ENCODE assay signal across 7 cellular contexts in genomic region chr14:74913986-74914573, GRCh38. TPM values are rescaled to one million over a fixed set of nuclear protein-coding genes. Genes with fewer than 3 reads are reported as not detected.
DNase-seq lines count a peak whose midpoint lies in the region; ATAC-seq and TF ChIP-seq lines count a peak whose summit lies in the region.

No MANE protein-coding gene starts in this region.

- DNase-seq in ELR (ENCODE audit: low read depth) (peak; percentile 81), KBM-7 (peak; percentile 58), heart left ventricle (peak in 4 of 5 donors; percentile 75 to 78 (median 76)), putamen (ENCODE audit: low spot score) (peak; percentile 59)
- DNase-seq in activated CD8-positive, alpha-beta T cell treated with anti-CD3 and anti-CD28 coated beads, Interleukin-2, amount 10 ng/mL, durations not matched to agents 7 days and 5 days = peak; percentile 28
- no peak for DNase-seq in stimulated activated effector memory CD8-positive, alpha-beta T cell treated with anti-CD3 and anti-CD28 coated beads, Interleukin-12 subunit alpha, Interleukin-12 subunit beta, amount 100 ng/mL, for 72 hours (ENCODE audit: low spot score in 2 of 2)

- H3K36me3 ChIP-seq in heart left ventricle = no peaks in the 10 kb centered on the region

- no peak for ATAC-seq in activated CD8-positive, alpha-beta T cell treated with anti-CD3 and anti-CD28 coated beads, Interleukin-2, amount 10 ng/mL, durations not matched to agents 7 days and 5 days
- ATAC-seq in heart left ventricle (peak; percentile 44 to 68 (median 60)), GM21576 (IDR thresholded peaks at IDR 0.05; ENCODE audit: unreplicated experiment) (no peak)
- ATAC-seq in stimulated activated effector memory CD8-positive, alpha-beta T cell treated with anti-CD3 and anti-CD28 coated beads, Interleukin-12 subunit alpha, Interleukin-12 subunit beta, amount 100 ng/mL, for 72 hours = no peak

- in situ Hi-C loops in KBM-7 (cut with MboI; ENCODE audit: low pct_unique_long_range_greater_than_20kb, low sequenced_read_pairs) = loop anchor here (25.0 kb wide), 1 partner anchor 173 kb away; no protein-coding TSS in a partner anchor

- POLR2A ChIA-PET in activated CD8-positive, alpha-beta T cell treated with anti-CD3 and anti-CD28 coated beads, Interleukin-2, amount 10 ng/mL, durations not matched to agents 7 days and 5 days (lab: Charles Lee) = no interaction called here

- intact Hi-C loops in heart left ventricle (cut with DNase I) = loop anchor here in 8 of 10 donors (2.0 to 5.0 kb wide), 6 partner anchors 21 to 177 kb away; no protein-coding TSS in a partner anchor

- no peaks in the 10 kb centered on the region for H3K36me3 Mint-ChIP-seq in activated CD8-positive, alpha-beta T cell treated with anti-CD3 and anti-CD28 coated beads, Interleukin-2, amount 10 ng/mL, durations not matched to agents 7 days and 5 days (ENCODE audit: low read depth)
- H3K36me3 Mint-ChIP-seq in stimulated activated effector memory CD8-positive, alpha-beta T cell treated with anti-CD3 and anti-CD28 coated beads, Interleukin-12 subunit alpha, Interleukin-12 subunit beta, amount 100 ng/mL, for 72 hours = no peaks in the 10 kb centered on the region

- no peak overlapping the region for H3K4me3 Mint-ChIP-seq in activated CD8-positive, alpha-beta T cell treated with anti-CD3 and anti-CD28 coated beads, Interleukin-2, amount 10 ng/mL, durations not matched to agents 7 days and 5 days
- no peak overlapping the region for H3K4me3 Mint-ChIP-seq in stimulated activated effector memory CD8-positive, alpha-beta T cell treated with anti-CD3 and anti-CD28 coated beads, Interleukin-12 subunit alpha, Interleukin-12 subunit beta, amount 100 ng/mL, for 72 hours

- no peaks in the 10 kb centered on the region for H3K27me3 ChIP-seq in heart left ventricle

- 37 to 52% (median 43%) methylated on average over 5 to 6 of the region's 6 CpGs for WGBS in heart left ventricle, 4 donors

- H3K27ac Mint-ChIP-seq in activated CD8-positive, alpha-beta T cell treated with anti-CD3 and anti-CD28 coated beads, Interleukin-2, amount 10 ng/mL, durations not matched to agents 7 days and 5 days = no peak overlapping the region
- H3K27ac Mint-ChIP-seq in stimulated activated effector memory CD8-positive, alpha-beta T cell treated with anti-CD3 and anti-CD28 coated beads, Interleukin-12 subunit alpha, Interleukin-12 subunit beta, amount 100 ng/mL, for 72 hours = no peak overlapping the region

- CTCF ChIA-PET in activated CD8-positive, alpha-beta T cell treated with anti-CD3 and anti-CD28 coated beads, Interleukin-2, amount 10 ng/mL, durations not matched to agents 7 days and 5 days (lab: Charles Lee) = interaction anchor here (1.7 kb wide), 1 partner anchor 53 kb away, joined by 5 read pairs; no protein-coding TSS in a partner anchor

- no peak for TF ChIP-seq POLR2A in heart left ventricle (IDR thresholded peaks at IDR 0.05)

- no peak overlapping the region for H3K4me3 ChIP-seq in heart left ventricle

- no peaks in the 10 kb centered on the region for H3K9me3 ChIP-seq in heart left ventricle

- no peaks in the 10 kb centered on the region for H3K9me3 Mint-ChIP-seq in activated CD8-positive, alpha-beta T cell treated with anti-CD3 and anti-CD28 coated beads, Interleukin-2, amount 10 ng/mL, durations not matched to agents 7 days and 5 days (ENCODE audit: insufficient read depth)
- no peaks in the 10 kb centered on the region for H3K9me3 Mint-ChIP-seq in stimulated activated effector memory CD8-positive, alpha-beta T cell treated with anti-CD3 and anti-CD28 coated beads, Interleukin-12 subunit alpha, Interleukin-12 subunit beta, amount 100 ng/mL, for 72 hours

- H3K4me1 Mint-ChIP-seq in activated CD8-positive, alpha-beta T cell treated with anti-CD3 and anti-CD28 coated beads, Interleukin-2, amount 10 ng/mL, durations not matched to agents 7 days and 5 days (ENCODE audit: low read depth) = no peaks in the 10 kb centered on the region
- no peaks in the 10 kb centered on the region for H3K4me1 Mint-ChIP-seq in stimulated activated effector memory CD8-positive, alpha-beta T cell treated with anti-CD3 and anti-CD28 coated beads, Interleukin-12 subunit alpha, Interleukin-12 subunit beta, amount 100 ng/mL, for 72 hours

- peaks cover 0 to 55% (median 40%) of the 10 kb centered on the region in 12 donors for H3K4me1 ChIP-seq in heart left ventricle

- TF ChIP-seq CTCF in heart left ventricle (IDR thresholded peaks at IDR 0.05) = peak; percentile 64 to 87 (median 76)

- peak overlapping the region in 8 of 12 donors; percentile 23 to 70 (median 33) for H3K27ac ChIP-seq in heart left ventricle

- no peaks in the 10 kb centered on the region for H3K27me3 Mint-ChIP-seq in activated CD8-positive, alpha-beta T cell treated with anti-CD3 and anti-CD28 coated beads, Interleukin-2, amount 10 ng/mL, durations not matched to agents 7 days and 5 days (ENCODE audit: low read depth)

RNA-seq across cellular contexts. Expression of gene RPS6KL1, which starts 9.0 kb away (rescaled TPM):
- 1 to 10 TPM; 4.3 to 5.2 TPM for total RNA-seq in activated CD8-positive, alpha-beta T cell treated with anti-CD3 and anti-CD28 coated beads, Interleukin-2, amount 10 ng/mL, durations not matched to agents 7 days and 5 days
- 10 to 100 TPM in 8 of 9 donors, 1 to 10 TPM in 1; 8.3 to 26.8 (median 17.8) TPM for total RNA-seq in heart left ventricle
- 10 to 100 TPM; 12.0 to 18.6 TPM for polyA plus RNA-seq in heart left ventricle

RNA-seq across cellular contexts. Expression of gene DLST, which starts 32.4 kb away (rescaled TPM):
- 100 to 1,000 TPM; 106 to 108 TPM for total RNA-seq in activated CD8-positive, alpha-beta T cell treated with anti-CD3 and anti-CD28 coated beads, Interleukin-2, amount 10 ng/mL, durations not matched to agents 7 days and 5 days
- total RNA-seq in heart left ventricle = 100 to 1,000 TPM; 152 to 251 (median 209) TPM
- polyA plus RNA-seq in heart left ventricle = 100 to 1,000 TPM in 1 of 2 donors, 10 to 100 TPM in 1; 75.7 to 159 TPM

RNA-seq across cellular contexts. Expression of gene PROX2, which starts 38.1 kb away (rescaled TPM):
- under 1 TPM; 0.13 to 0.44 TPM for total RNA-seq in activated CD8-positive, alpha-beta T cell treated with anti-CD3 and anti-CD28 coated beads, Interleukin-2, amount 10 ng/mL, durations not matched to agents 7 days and 5 days
- not detected for total RNA-seq in heart left ventricle
- polyA plus RNA-seq in heart left ventricle = not detected

RNA-seq across cellular contexts. Expression of gene PGF, which starts 41.3 kb away (rescaled TPM):
- total RNA-seq in activated CD8-positive, alpha-beta T cell treated with anti-CD3 and anti-CD28 coated beads, Interleukin-2, amount 10 ng/mL, durations not matched to agents 7 days and 5 days = under 1 TPM in 1 of 2 experiments, not detected in 1; 0.21 TPM
- 10 to 100 TPM in 2 of 9 donors, 1 to 10 TPM in 7; 4.1 to 30.4 (median 5.9) TPM for total RNA-seq in heart left ventricle
- polyA plus RNA-seq in heart left ventricle = 1 to 10 TPM; 5.0 to 9.7 TPM

Comparison
In these comparisons a context has a peak if more than half of its experiments do, and no peak if none do; other contexts are left out.
1. DNase-seq: peak in ELR (single experiment), KBM-7 (single experiment), activated CD8-positive, alpha-beta T cell treated with anti-CD3 and anti-CD28 coated beads, Interleukin-2, amount 10 ng/mL, durations not matched to agents 7 days and 5 days (single experiment), heart left ventricle (4 of 5) and putamen (single experiment); none in stimulated activated effector memory CD8-positive, alpha-beta T cell treated with anti-CD3 and anti-CD28 coated beads, Interleukin-12 subunit alpha, Interleukin-12 subunit beta, amount 100 ng/mL, for 72 hours (0 of 2).
2. ATAC-seq: peak in heart left ventricle (4 of 4); none in activated CD8-positive, alpha-beta T cell treated with anti-CD3 and anti-CD28 coated beads, Interleukin-2, amount 10 ng/mL, durations not matched to agents 7 days and 5 days (single experiment), stimulated activated effector memory CD8-positive, alpha-beta T cell treated with anti-CD3 and anti-CD28 coated beads, Interleukin-12 subunit alpha, Interleukin-12 subunit beta, amount 100 ng/mL, for 72 hours (single experiment) and GM21576 (single experiment).